ENCODE assay signal across 10 cellular contexts in genomic region chr12:56722832-56723231, GRCh38. TPM values are rescaled to one million over a fixed set of nuclear protein-coding genes. Genes with fewer than 3 reads are reported as not detected.
DNase-seq lines count a peak whose midpoint lies in the region; ATAC-seq, FAIRE-seq and TF ChIP-seq lines count a peak whose summit lies in the region.
"Had no signal": no experiment of that assay in that cellular context is flagged by ENCODE, and none has a peak within 500 bp of the region (broad histone marks: within the 10 kb centered on the region; RNA-seq: fewer than 3 reads in every experiment).

No MANE protein-coding gene starts in this region.

- no peak for ATAC-seq in HG03457 (IDR thresholded peaks at IDR 0.05; ENCODE audit: unreplicated experiment)

- no peaks in the 10 kb centered on the region for H3K9me3 ChIP-seq in GM23248 (ENCODE audit: low read depth)
- H3K9me3 ChIP-seq in SK-N-MC (ENCODE audit: low read depth, low read length) = no peaks in the 10 kb centered on the region
- no peaks in the 10 kb centered on the region for H3K9me3 ChIP-seq in esophagus squamous epithelium
- H3K9me3 ChIP-seq: ovary had no signal

- H3F3A ChIP-seq in GM23248 (ENCODE audit: insufficient read depth) = peaks cover 41% of the 10 kb centered on the region

- intact Hi-C loops in esophagus squamous epithelium (cut with DNase I) = loop anchor here (5.0 to 10.0 kb wide), 2 partner anchors 36 to 78 kb away; partner anchors contain the start of genes ATP5F1B and PTGES3

- H3K9me2 ChIP-seq in GM23248 (ENCODE audit: insufficient read depth) = no peaks in the 10 kb centered on the region

- peaks cover 73% of the 10 kb centered on the region for H3K79me2 ChIP-seq in GM23248 (ENCODE audit: insufficient read depth)

- FAIRE-seq in D721Med (lab: Jason Lieb, UNC) = no peak

- H3K27me3 ChIP-seq in GM23248 (replicated peaks; ENCODE audit: insufficient read depth) (no peaks in the 10 kb centered on the region), esophagus squamous epithelium (no peaks in the 10 kb centered on the region), rectal smooth muscle tissue (ENCODE audit: control insufficient read depth, insufficient read depth, low read length) (no peaks in the 10 kb centered on the region)
- H3K27me3 ChIP-seq: ovary had no signal

- H3K9ac ChIP-seq in GM23248 (peak overlapping the region; percentile 99), SK-N-MC (ENCODE audit: insufficient read length) (peak overlapping the region; percentile 100), rectal smooth muscle tissue (ENCODE audit: low read length) (no peak overlapping the region)

- H4K20me1 ChIP-seq in GM23248 (ENCODE audit: insufficient read depth) = peaks cover 25% of the 10 kb centered on the region

- in situ Hi-C loops in GM23248 (cut with MboI) = no loop called here

- DNase-seq in GM23248 (no peak), SK-N-MC (ENCODE audit: low read depth, low spot score) (no peak), esophagus squamous epithelium (lab: John Stamatoyannopoulos, UW) (no peak), NCI-H526 (lab: John Stamatoyannopoulos, UW) (no peak), D721Med (ENCODE audit: insufficient read length, low spot score) (no peak)
- DNase-seq in activated effector memory CD4-positive, alpha-beta T cell treated with Interleukin-2 at 50 U/mL for 16 hours = no peak
- DNase-seq: NCI-H1436 treated with DMSO at 0.1 percent for 48 hours, ovary had no signal

- no peak for TF ChIP-seq CTCF in esophagus squamous epithelium (IDR thresholded peaks at IDR 0.05)
- TF ChIP-seq CTCF in D721Med (IDR thresholded peaks at IDR 0.05; ENCODE audit: insufficient read depth, missing control alignments) = no peak

- H3K4me3 ChIP-seq in GM23248 (peak overlapping the region; percentile 95), SK-N-MC (peak overlapping the region; percentile 87), esophagus squamous epithelium (peak overlapping the region; percentile 1 to 78 (median 76)), rectal smooth muscle tissue (ENCODE audit: low read length) (peak overlapping the region; percentile 38)

- no peak for TF ChIP-seq POLR2A in esophagus squamous epithelium (IDR thresholded peaks at IDR 0.05)

- peak overlapping the region; percentile 90 for H3K27ac ChIP-seq in GM23248
- H3K27ac ChIP-seq in SK-N-MC = peak overlapping the region; percentile 38
- peak overlapping the region; percentile 91 to 96 (median 93) for H3K27ac ChIP-seq in esophagus squamous epithelium
- H3K27ac ChIP-seq in rectal smooth muscle tissue (ENCODE audit: low read depth, low read length) = no peak overlapping the region
- H3K27ac ChIP-seq: ovary had no signal

- WGBS in GM23248 (ENCODE audit: low coverage in 1 of 2, low lambda C conversion rate in 2 of 2, missing lambda C conversion rate in 2 of 2), 2 experiments = 46 to 48% methylated on average over 4 of the region's 4 CpGs
- 37 to 52% methylated on average over 4 of the region's 4 CpGs for WGBS in esophagus squamous epithelium, 2 donors

- H3K4me2 ChIP-seq in GM23248 (ENCODE audit: unreplicated experiment) = peak overlapping the region; percentile 95

- H3K4me1 ChIP-seq in GM23248 (ENCODE audit: insufficient read depth) = peaks cover 32% of the 10 kb centered on the region
- H3K4me1 ChIP-seq in esophagus squamous epithelium = peaks cover 36 to 74% (median 57%) of the 10 kb centered on the region in 3 donors
- H3K4me1 ChIP-seq in rectal smooth muscle tissue (ENCODE audit: control insufficient read depth, insufficient read depth, low read length) = peaks cover 28% of the 10 kb centered on the region

- no peak overlapping the region for H2AFZ ChIP-seq in GM23248

- H3K36me3 ChIP-seq in GM23248 (ENCODE audit: low read depth) = peaks cover 16% of the 10 kb centered on the region
- peaks cover 64% of the 10 kb centered on the region for H3K36me3 ChIP-seq in SK-N-MC (ENCODE audit: insufficient read depth, low read length)
- peaks cover 0 to 39% (median 17%) of the 10 kb centered on the region in 3 donors for H3K36me3 ChIP-seq in esophagus squamous epithelium
- peaks cover 9% of the 10 kb centered on the region for H3K36me3 ChIP-seq in rectal smooth muscle tissue (ENCODE audit: control insufficient read depth, insufficient read depth, low read length)
- H3K36me3 ChIP-seq: ovary had no signal

RNA-seq across cellular contexts. Expression of gene NACA, which starts 2.3 kb away (rescaled TPM):
- total RNA-seq in GM23248 (2014; rRNA removed; shearing (Covaris generic)) = 624 and 672 TPM in 2 replicates
- polyA plus RNA-seq in GM23248 (2016; fragmentation: Nextera tagmentation; extraction: Ambion mirVana) = 759 and 762 TPM in 2 replicates
- total RNA-seq in esophagus squamous epithelium = 1,000 to 10,000 TPM; 1,083 to 1,907 (median 1,546) TPM

RNA-seq across cellular contexts. Expression of gene PRIM1, which starts 29.3 kb away (rescaled TPM):
- total RNA-seq in GM23248 (2014; rRNA removed; shearing (Covaris generic)) = 6.1 and 7.6 TPM in 2 replicates
- 5.3 and 8.7 TPM in 2 replicates for polyA plus RNA-seq in GM23248 (2016; fragmentation: Nextera tagmentation; extraction: Ambion mirVana)
- 10 to 100 TPM in 2 of 4 donors, 1 to 10 TPM in 2; 3.7 to 30.3 (median 10.6) TPM for total RNA-seq in esophagus squamous epithelium

RNA-seq across cellular contexts. Expression of gene PTGES3, which starts 34.7 kb away (rescaled TPM):
- 79.9 and 89.2 TPM in 2 replicates for total RNA-seq in GM23248 (2014; rRNA removed; shearing (Covaris generic))
- 237 and 245 TPM in 2 replicates for polyA plus RNA-seq in GM23248 (2016; fragmentation: Nextera tagmentation; extraction: Ambion mirVana)
- total RNA-seq in esophagus squamous epithelium = 100 to 1,000 TPM in 2 of 4 donors, 10 to 100 TPM in 2; 61.9 to 157 (median 100) TPM

RNA-seq across cellular contexts. Expression of gene HSD17B6, which starts 40.3 kb away (rescaled TPM):
- total RNA-seq in GM23248 (2014; rRNA removed; shearing (Covaris generic)) = 0.22 and 4.3 TPM in 2 replicates
- 0.51 and 0.94 TPM in 2 replicates for polyA plus RNA-seq in GM23248 (2016; fragmentation: Nextera tagmentation; extraction: Ambion mirVana)
- 10 to 100 TPM in 1 of 4 donors, 1 to 10 TPM in 1, under 1 TPM in 1, not detected in 1; 0.88 to 13.2 (median 5.6) TPM for total RNA-seq in esophagus squamous epithelium

Comparison
In these comparisons a context has a peak if more than half of its experiments do, and no peak if none do; other contexts are left out.
1. H3K4me3 ChIP-seq: peak in every context shown above with its lines; median percentile 95 in GM23248; 87 in SK-N-MC; 76 in esophagus squamous epithelium; 38 in rectal smooth muscle tissue.